Comparison of ENCODE assay signal across 24 cellular contexts in genomic region chr3:136134091-136134490, GRCh38.
"Had no signal": no experiment of that assay in that cellular context is flagged by ENCODE, and none has a peak within 500 bp of the region (broad histone marks: within the 10 kb centered on the region; RNA-seq: fewer than 3 reads in every experiment).

No MANE protein-coding gene starts in this region.

- ATAC-seq: Panc1, PC-3, T-cell had no signal

- H3K27ac ChIP-seq: HL-60, RWPE1 had no signal

- DNase-seq: Kasumi-1, KG1, MV-4-11, NCI-H1092, NCI-H1105 treated with DMSO at 0.1 percent for 48 hours, NCI-H1417 treated with DMSO at 0.1 percent for 48 hours, NCI-H146, NCI-H1694 treated with DMSO at 0.1 percent for 48 hours, NCI-H1930, NCI-H2081, NCI-H2107, NCI-H2227 treated with DMSO at 0.1 percent for 48 hours, NCI-H524, NCI-H69, NCI-H774, PC-3, SHP77, SK-N-SH, SW 1271, T-cell had no signal

- FAIRE-seq: HTR-8/SVneo had no signal

- H3K9me3 ChIP-seq: SK-N-SH had no signal
